ENCODE assay signal across 22 cellular contexts in the genomic region with DNA sequence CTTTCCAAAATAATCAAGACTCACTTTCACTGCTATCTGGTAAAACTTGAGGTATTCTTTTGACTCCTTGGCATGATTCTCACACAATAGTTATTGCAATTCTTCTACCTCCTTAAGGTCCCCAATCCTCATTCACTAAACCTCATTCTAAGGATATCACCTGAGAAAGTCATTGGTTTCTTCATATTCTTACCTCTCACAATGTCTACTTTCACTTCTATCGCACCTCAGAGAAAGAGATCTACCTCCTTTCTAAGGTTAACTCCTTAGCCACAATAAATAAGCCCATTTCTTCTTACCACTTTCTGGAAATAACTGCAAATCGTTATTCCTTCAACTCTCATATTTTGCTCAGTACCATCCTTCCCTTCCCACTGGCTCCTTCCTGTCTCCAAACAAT. TPM values are rescaled to one million over a fixed set of nuclear protein-coding genes. Genes with fewer than 3 reads are reported as not detected.
A peak's percentile ranks its signal among the peaks of the same experiment; 100 is the strongest.
DNase-seq lines count a peak whose midpoint lies in the region; ATAC-seq and TF ChIP-seq lines count a peak whose summit lies in the region.
"Had no signal": no experiment of that assay in that cellular context is flagged by ENCODE, and none has a peak within 500 bp of the region (broad histone marks: within the 10 kb centered on the region; RNA-seq: fewer than 3 reads in every experiment).

No MANE protein-coding gene starts in this region.

- H3K4me3 ChIP-seq in CD4-positive, CD25-positive, alpha-beta regulatory T cell (ENCODE audit: low read depth, low read length), result no peak overlapping the region
- H3K4me3 ChIP-seq in H7 (ENCODE audit: insufficient read depth, low read depth, low read length), result no peak overlapping the region
- H3K4me3 ChIP-seq: MG63, PC-9, SJCRH30 had no signal

- TF ChIP-seq CTCF in Calu3 (IDR thresholded peaks at IDR 0.05; ENCODE audit: unreplicated experiment), result no peak
- no peak for TF ChIP-seq CTCF in endothelial cell (IDR thresholded peaks at IDR 0.05; ENCODE audit: unreplicated experiment)

- H3K36me3 Mint-ChIP-seq in CD4-positive, CD25-positive, alpha-beta regulatory T cell, result peaks cover 46% of the 10 kb centered on the region
- H3K36me3 Mint-ChIP-seq in Calu3 (ENCODE audit: insufficient read depth, unreplicated experiment) (peaks cover 46% of the 10 kb centered on the region), endothelial cell (ENCODE audit: low read depth, unreplicated experiment) (peaks cover 9% of the 10 kb centered on the region)
- peaks cover 98% of the 10 kb centered on the region for H3K36me3 Mint-ChIP-seq in activated T-helper 17 cell treated with anti-CD3 and anti-CD28 coated beads, Interleukin-2, amount 50 U/mL, for 72 hours (ENCODE audit: low read depth)

- H3K27me3 ChIP-seq in CD4-positive, CD25-positive, alpha-beta regulatory T cell (ENCODE audit: control insufficient read depth, insufficient read depth, low read length), result no peaks in the 10 kb centered on the region
- no peaks in the 10 kb centered on the region for H3K27me3 ChIP-seq in H7 (ENCODE audit: control insufficient read depth, insufficient read depth, low read length)
- H3K27me3 ChIP-seq: MG63, SJCRH30 had no signal

- no peaks in the 10 kb centered on the region for H3K9me3 Mint-ChIP-seq in CD4-positive, CD25-positive, alpha-beta regulatory T cell
- no peaks in the 10 kb centered on the region for H3K9me3 Mint-ChIP-seq in Calu3 (ENCODE audit: low read depth, unreplicated experiment)
- H3K9me3 Mint-ChIP-seq in activated T-helper 17 cell treated with anti-CD3 and anti-CD28 coated beads, Interleukin-2, amount 50 U/mL, for 72 hours, result no peaks in the 10 kb centered on the region
- no peaks in the 10 kb centered on the region for H3K9me3 Mint-ChIP-seq in endothelial cell (ENCODE audit: unreplicated experiment)

- H3K4me1 Mint-ChIP-seq in CD4-positive, CD25-positive, alpha-beta regulatory T cell, result peaks cover 23 to 43% (median 35%) of the 10 kb centered on the region in 4 donors
- peaks cover 2% of the 10 kb centered on the region for H3K4me1 Mint-ChIP-seq in Calu3 (ENCODE audit: low read depth, unreplicated experiment)
- H3K4me1 Mint-ChIP-seq in activated T-helper 17 cell treated with anti-CD3 and anti-CD28 coated beads, Interleukin-2, amount 50 U/mL, for 72 hours, result peaks cover 27% of the 10 kb centered on the region
- H3K4me1 Mint-ChIP-seq in endothelial cell (ENCODE audit: unreplicated experiment), result peaks cover 7% of the 10 kb centered on the region

- no peak for DNase-seq in CD4-positive, CD25-positive, alpha-beta regulatory T cell
- DNase-seq in Calu3 (no peak), endothelial cell (ENCODE audit: low spot score) (no peak), H7 (no peak)
- DNase-seq: GOT3, HCEC 1CT, KBM-7, MG63, NCI-H1105 treated with DMSO at 0.1 percent for 48 hours, NCI-H2029, NCI-H446 treated with DMSO at 0.1 percent for 48 hours, NCI-H526 treated with DMSO at 0.1 percent for 48 hours, PC-9, SJCRH30 had no signal

- H3K4me1 ChIP-seq in CD4-positive, CD25-positive, alpha-beta regulatory T cell (ENCODE audit: control insufficient read depth, insufficient read depth, low read length, poor library complexity, severe bottlenecking), result peaks cover 4% of the 10 kb centered on the region
- H3K4me1 ChIP-seq: SJCRH30 had no signal

- peak overlapping the region in 2 of 3 donors; percentile 1 to 48 for H3K27ac Mint-ChIP-seq in CD4-positive, CD25-positive, alpha-beta regulatory T cell
- H3K27ac Mint-ChIP-seq in Calu3 (ENCODE audit: unreplicated experiment) (peak overlapping the region; percentile 13), endothelial cell (ENCODE audit: unreplicated experiment) (peak overlapping the region; percentile 19)
- H3K27ac Mint-ChIP-seq in activated T-helper 17 cell treated with anti-CD3 and anti-CD28 coated beads, Interleukin-2, amount 50 U/mL, for 72 hours, result peak overlapping the region; percentile 32
- H3K27ac Mint-ChIP-seq: B cell had no signal

- BruUV-seq in Calu3 (replicated peaks; lab: Mats Ljungman, UMichigan), result no TSS peak

- CTCF ChIA-PET in Calu3 (lab: Charles Lee), result no interaction called here

- no peaks in the 10 kb centered on the region for H3K9me3 ChIP-seq in CD4-positive, CD25-positive, alpha-beta regulatory T cell (ENCODE audit: control insufficient read depth in 2 of 2, low read length in 2 of 2)
- H3K9me3 ChIP-seq: MG63, SJCRH30 had no signal

- intact Hi-C loops in Calu3 (cut with micrococcal nuclease; ENCODE audit: unreplicated experiment), result loop anchor here (5.0 kb wide), 1 partner anchor 77 kb away; no protein-coding TSS in a partner anchor

- ATAC-seq in CD4-positive, CD25-positive, alpha-beta regulatory T cell (ENCODE audit: low read depth in 2 of 2), result no peak
- ATAC-seq in activated T-helper 17 cell treated with anti-CD3 and anti-CD28 coated beads, Interleukin-2, amount 50 U/mL, for 72 hours (replicated peaks), result no peak
- ATAC-seq in GM18868 (IDR thresholded peaks at IDR 0.05; ENCODE audit: unreplicated experiment) (no peak), HG03025 (IDR thresholded peaks at IDR 0.05; ENCODE audit: low FRiP score, unreplicated experiment) (no peak), GM21390 (IDR thresholded peaks at IDR 0.05; ENCODE audit: unreplicated experiment) (no peak)
- ATAC-seq: Right ventricle myocardium inferior, SK-N-SH treated with all-trans-retinoic acid at 6 μM for 48 hours had no signal

- no peak overlapping the region for H3K27ac ChIP-seq in CD4-positive, CD25-positive, alpha-beta regulatory T cell (ENCODE audit: insufficient read depth, low read length, poor library complexity, severe bottlenecking)
- H3K27ac ChIP-seq: C4-2B, PC-9, SJCRH30 had no signal

- no peak overlapping the region for H3K4me3 Mint-ChIP-seq in CD4-positive, CD25-positive, alpha-beta regulatory T cell
- H3K4me3 Mint-ChIP-seq in Calu3 (ENCODE audit: low read depth, unreplicated experiment), result no peak overlapping the region
- no peak overlapping the region for H3K4me3 Mint-ChIP-seq in activated T-helper 17 cell treated with anti-CD3 and anti-CD28 coated beads, Interleukin-2, amount 50 U/mL, for 72 hours
- no peak overlapping the region for H3K4me3 Mint-ChIP-seq in endothelial cell (ENCODE audit: unreplicated experiment)
- H3K4me3 Mint-ChIP-seq: B cell had no signal

- no peaks in the 10 kb centered on the region for H3K27me3 Mint-ChIP-seq in CD4-positive, CD25-positive, alpha-beta regulatory T cell
- H3K27me3 Mint-ChIP-seq in Calu3 (ENCODE audit: unreplicated experiment) (no peaks in the 10 kb centered on the region), endothelial cell (ENCODE audit: unreplicated experiment) (peaks cover 1% of the 10 kb centered on the region)
- no peaks in the 10 kb centered on the region for H3K27me3 Mint-ChIP-seq in activated T-helper 17 cell treated with anti-CD3 and anti-CD28 coated beads, Interleukin-2, amount 50 U/mL, for 72 hours
- H3K27me3 Mint-ChIP-seq: B cell had no signal

- peaks cover 68% of the 10 kb centered on the region for H3K36me3 ChIP-seq in CD4-positive, CD25-positive, alpha-beta regulatory T cell (ENCODE audit: control insufficient read depth, insufficient read depth, low read length)
- peaks cover 21% of the 10 kb centered on the region for H3K36me3 ChIP-seq in H7 (replicated peaks; ENCODE audit: control insufficient read depth, insufficient read depth, low read length)

RNA-seq across cellular contexts. Expression of a gene that starts 18.7 kb away (rescaled TPM):
- total RNA-seq in CD4-positive, CD25-positive, alpha-beta regulatory T cell, result 126 TPM
- 100 to 1,000 TPM; 153 to 201 (median 187) TPM for polyA plus RNA-seq in CD4-positive, CD25-positive, alpha-beta regulatory T cell
- total RNA-seq in Calu3 (2022) (126 TPM in 2 replicates), endothelial cell (ENCODE audit: unreplicated experiment) (146 TPM)
- total RNA-seq in activated T-helper 17 cell treated with anti-CD3 and anti-CD28 coated beads, Interleukin-2, amount 50 U/mL, for 72 hours, result 100 to 1,000 TPM; 110 to 193 TPM
- 124 and 148 TPM in 2 replicates for total RNA-seq in H7 (2014; rRNA removed; shearing (Covaris generic))

RNA-seq across cellular contexts. Expression of a gene that starts 44.2 kb away (rescaled TPM):
- total RNA-seq in CD4-positive, CD25-positive, alpha-beta regulatory T cell, result 4.1 TPM
- polyA plus RNA-seq in CD4-positive, CD25-positive, alpha-beta regulatory T cell, result 1 to 10 TPM; 2.1 to 5.2 (median 2.9) TPM
- total RNA-seq in Calu3 (2022), result 5.8 and 6.1 TPM in 2 replicates
- total RNA-seq in activated T-helper 17 cell treated with anti-CD3 and anti-CD28 coated beads, Interleukin-2, amount 50 U/mL, for 72 hours, result 10 to 100 TPM in 1 of 2 donors, 1 to 10 TPM in 1; 4.7 to 10.7 TPM
- total RNA-seq in endothelial cell (ENCODE audit: unreplicated experiment), result 26.0 TPM
- total RNA-seq in H7 (2014; rRNA removed; shearing (Covaris generic)), result 1.6 and 3.2 TPM in 2 replicates
